In the genomic region with DNA sequence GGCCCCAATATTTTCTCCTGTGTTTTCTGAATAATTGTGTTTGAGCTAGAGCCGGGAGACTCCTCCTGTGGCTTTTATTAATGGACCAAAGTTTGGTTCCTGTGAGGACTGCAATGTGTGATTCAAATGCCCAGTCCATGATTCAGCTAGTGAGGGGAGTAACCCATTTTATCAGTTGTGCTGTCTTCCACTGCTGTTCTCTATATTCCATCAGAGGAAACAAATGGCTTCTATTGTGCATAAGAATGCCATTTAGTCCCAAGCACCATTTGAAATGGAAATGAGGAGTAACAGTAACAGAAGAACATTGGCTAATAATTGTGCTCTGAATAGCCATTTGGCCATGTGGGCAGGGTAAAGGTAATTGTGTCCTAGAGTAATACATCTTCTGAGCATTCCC, we compare ENCODE assay signal across 21 cellular contexts.
A peak's percentile ranks its signal among the peaks of the same experiment; 100 is the strongest.
DNase-seq lines count a peak whose midpoint lies in the region; ATAC-seq and TF ChIP-seq lines count a peak whose summit lies in the region.
"Had no signal": no experiment of that assay in that cellular context is flagged by ENCODE, and none has a peak within 500 bp of the region (broad histone marks: within the 10 kb centered on the region; RNA-seq: fewer than 3 reads in every experiment).

No MANE protein-coding gene starts in this region.

- H3K36me3 ChIP-seq in heart left ventricle: no peaks in the 10 kb centered on the region
- H3K36me3 ChIP-seq: BLaER1, HAP-1 had no signal

- H3K4me3 ChIP-seq in heart left ventricle: no peak overlapping the region
- H3K4me3 ChIP-seq: BLaER1, HAP-1 had no signal

- no peak for TF ChIP-seq CTCF in heart left ventricle (IDR thresholded peaks at IDR 0.05)

- TF ChIP-seq POLR2A in heart left ventricle (IDR thresholded peaks at IDR 0.05): no peak

- peaks cover 1% of the 10 kb centered on the region for H3K9me3 Mint-ChIP-seq in activated T-cell treated with anti-CD3 and anti-CD28 coated beads, Interleukin-2, amount 50 U/mL, for 24 hours
- H3K9me3 Mint-ChIP-seq: CD8-positive, alpha-beta T cell had no signal

- H3K27me3 Mint-ChIP-seq in activated T-cell treated with anti-CD3 and anti-CD28 coated beads, Interleukin-2, amount 50 U/mL, for 24 hours: no peaks in the 10 kb centered on the region

- peak; percentile 25 for DNase-seq in NCI-H2227 (lab: John Stamatoyannopoulos, UW; ENCODE audit: unreplicated experiment)
- peak; percentile 74 for DNase-seq in astrocyte of the hippocampus (ENCODE audit: low read depth, low spot score)
- DNase-seq in medulla oblongata (ENCODE audit: extremely low spot score): peak; percentile 59
- peak in 2 of 49 donors; percentile 3 to 19 for DNase-seq in substantia nigra (lab: John Stamatoyannopoulos, UW)
- no peak for DNase-seq in heart left ventricle
- no peak for DNase-seq in DMS153 treated with DMSO at 0.1 percent for 48 hours (lab: John Stamatoyannopoulos, UW; ENCODE audit: unreplicated experiment)
- no peak for DNase-seq in activated T-cell treated with anti-CD3 and anti-CD28 coated beads, Interleukin-2, amount 50 U/mL, for 24 hours
- no peak for DNase-seq in RKO (ENCODE audit: low spot score)
- DNase-seq: Calu3; CD8-positive, alpha-beta T cell; DMS53; IMR-90; Karpas-422; NCI-H1417 treated with DMSO at 0.1 percent for 48 hours; NCI-H187 treated with DMSO at 0.1 percent for 48 hours; NCI-H446 had no signal

- H3K27ac ChIP-seq in substantia nigra (ENCODE audit: low read depth, low read length, poor library complexity, severe bottlenecking) (peak overlapping the region; percentile 58), heart left ventricle (no peak overlapping the region)
- H3K27ac ChIP-seq: BLaER1, HL-60 had no signal

- H3K4me3 Mint-ChIP-seq in activated T-cell treated with anti-CD3 and anti-CD28 coated beads, Interleukin-2, amount 50 U/mL, for 24 hours: no peak overlapping the region
- H3K4me3 Mint-ChIP-seq: CD8-positive, alpha-beta T cell had no signal

- H3K9me3 ChIP-seq in heart left ventricle: no peaks in the 10 kb centered on the region
- H3K9me3 ChIP-seq: BLaER1, HAP-1 had no signal

- 81 to 87% (median 85%) methylated on average over 1 of the region's 1 CpG for WGBS in heart left ventricle, 4 donors

- H3K4me1 Mint-ChIP-seq in activated T-cell treated with anti-CD3 and anti-CD28 coated beads, Interleukin-2, amount 50 U/mL, for 24 hours (ENCODE audit: low read depth): no peaks in the 10 kb centered on the region

- no peaks in the 10 kb centered on the region for H3K4me1 ChIP-seq in heart left ventricle
- H3K4me1 ChIP-seq: BLaER1 had no signal

- no peak for ATAC-seq in heart left ventricle
- ATAC-seq: CD8-positive, alpha-beta T cell; Panc1; Right ventricle myocardium inferior had no signal

- no peak overlapping the region for H3K27ac Mint-ChIP-seq in activated T-cell treated with anti-CD3 and anti-CD28 coated beads, Interleukin-2, amount 50 U/mL, for 24 hours
- H3K27ac Mint-ChIP-seq: CD8-positive, alpha-beta T cell had no signal

- intact Hi-C loops in heart left ventricle (cut with DNase I): no loop called here

- H3K27me3 ChIP-seq in heart left ventricle: no peaks in the 10 kb centered on the region
- H3K27me3 ChIP-seq: BLaER1 had no signal

- no peaks in the 10 kb centered on the region for H3K36me3 Mint-ChIP-seq in activated T-cell treated with anti-CD3 and anti-CD28 coated beads, Interleukin-2, amount 50 U/mL, for 24 hours (ENCODE audit: low read depth)
- H3K36me3 Mint-ChIP-seq: CD8-positive, alpha-beta T cell had no signal

Comparison
In these comparisons a context has a peak if more than half of its experiments do, and no peak if none do; other contexts are left out.
1. DNase-seq: peak in NCI-H2227 (single experiment), astrocyte of the hippocampus (single experiment) and medulla oblongata (single experiment); none in heart left ventricle (0 of 5), DMS153 treated with DMSO at 0.1 percent for 48 hours (single experiment), activated T-cell treated with anti-CD3 and anti-CD28 coated beads, Interleukin-2, amount 50 U/mL, for 24 hours (single experiment) and RKO (single experiment).